In the genomic region with DNA sequence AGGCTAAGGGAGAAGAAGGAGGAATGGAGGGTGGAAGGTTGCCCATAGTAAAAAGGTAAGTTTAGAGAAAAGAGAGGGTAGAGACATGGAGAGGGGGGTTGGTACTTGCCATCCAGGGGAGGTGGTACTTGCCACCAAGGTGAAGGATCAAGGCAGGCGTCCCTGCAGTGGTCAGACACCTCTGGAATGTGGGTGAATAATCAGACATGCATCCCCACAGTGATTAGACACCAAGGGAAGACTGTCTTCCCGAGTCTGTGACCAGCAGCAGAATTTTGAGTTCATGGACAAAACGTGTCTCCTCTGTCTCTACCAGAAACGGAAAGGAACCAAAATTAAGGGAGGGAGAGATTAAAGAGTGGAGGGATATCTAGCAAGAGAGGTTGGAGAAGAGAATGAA, we compare ENCODE assay signal across 23 cellular contexts. TPM values are rescaled to one million over a fixed set of nuclear protein-coding genes. Genes with fewer than 3 reads are reported as not detected.
"Had no signal": no experiment of that assay in that cellular context is flagged by ENCODE, and none has a peak within 500 bp of the region (broad histone marks: within the 10 kb centered on the region; RNA-seq: fewer than 3 reads in every experiment).

No MANE protein-coding gene starts in this region.

- H3K4me3 Mint-ChIP-seq: activated naive CD8-positive, alpha-beta T cell treated with anti-CD3 and anti-CD28 coated beads for 36 hours; brain; natural killer cell; stimulated activated effector memory CD8-positive, alpha-beta T cell treated with anti-CD3 and anti-CD28 coated beads, Interleukin-12 subunit alpha, Interleukin-12 subunit beta, amount 100 ng/mL, for 72 hours had no signal

- H3K4me1 Mint-ChIP-seq: activated naive CD8-positive, alpha-beta T cell treated with anti-CD3 and anti-CD28 coated beads for 36 hours; natural killer cell; stimulated activated effector memory CD8-positive, alpha-beta T cell treated with anti-CD3 and anti-CD28 coated beads, Interleukin-12 subunit alpha, Interleukin-12 subunit beta, amount 100 ng/mL, for 72 hours had no signal

- FAIRE-seq: colon, endometrium, small intestine had no signal

- H3K27ac ChIP-seq: gastroesophageal sphincter, heart right ventricle, ovary, psoas muscle, testis, upper lobe of right lung, VCaP had no signal

- H3K36me3 Mint-ChIP-seq: activated naive CD8-positive, alpha-beta T cell treated with anti-CD3 and anti-CD28 coated beads for 36 hours; brain; natural killer cell; stimulated activated effector memory CD8-positive, alpha-beta T cell treated with anti-CD3 and anti-CD28 coated beads, Interleukin-12 subunit alpha, Interleukin-12 subunit beta, amount 100 ng/mL, for 72 hours had no signal

- H3K4me3 ChIP-seq: gastroesophageal sphincter, heart right ventricle, ovary, psoas muscle, testis, upper lobe of right lung had no signal

- DNase-seq: activated CD4-positive, alpha-beta T cell treated with anti-CD3 and anti-CD28 coated beads, Interleukin-2, amount 50 U/mL, for 1 hour; activated CD4-positive, CD25-positive, alpha-beta regulatory T cell treated with anti-CD3 and anti-CD28 coated beads, Interleukin-2, amount 50 U/mL, for 72 hours; activated CD8-positive, alpha-beta memory T cell treated with anti-CD3 and anti-CD28 coated beads for 24 hours; activated naive CD8-positive, alpha-beta T cell treated with anti-CD3 and anti-CD28 coated beads for 36 hours; central memory CD4-positive, alpha-beta T cell; heart right ventricle; mesendoderm; natural killer cell; ovary; psoas muscle; right cardiac atrium; small intestine; stimulated activated CD4-positive, alpha-beta T cell treated with anti-CD3 and anti-CD28 coated beads, Interleukin-4, amount 100 ng/mL, for 24 hours; T-helper 2 cell; testis; upper lobe of right lung had no signal

- H3K9me3 Mint-ChIP-seq: activated naive CD8-positive, alpha-beta T cell treated with anti-CD3 and anti-CD28 coated beads for 36 hours; natural killer cell; stimulated activated effector memory CD8-positive, alpha-beta T cell treated with anti-CD3 and anti-CD28 coated beads, Interleukin-12 subunit alpha, Interleukin-12 subunit beta, amount 100 ng/mL, for 72 hours had no signal

- H3K9me3 ChIP-seq: gastroesophageal sphincter, heart right ventricle, ovary, psoas muscle, testis, upper lobe of right lung had no signal

- H3K27ac Mint-ChIP-seq: activated naive CD8-positive, alpha-beta T cell treated with anti-CD3 and anti-CD28 coated beads for 36 hours; brain; natural killer cell; stimulated activated effector memory CD8-positive, alpha-beta T cell treated with anti-CD3 and anti-CD28 coated beads, Interleukin-12 subunit alpha, Interleukin-12 subunit beta, amount 100 ng/mL, for 72 hours had no signal

- H3K4me1 ChIP-seq: gastroesophageal sphincter, testis, upper lobe of right lung had no signal

- H3K27me3 ChIP-seq: ovary, testis, upper lobe of right lung had no signal

- H3K36me3 ChIP-seq: gastroesophageal sphincter, heart right ventricle, ovary, upper lobe of right lung had no signal

RNA-seq across cellular contexts. Expression of gene IGFL1, which starts 27.1 kb away (rescaled TPM):
- total RNA-seq: activated naive CD8-positive, alpha-beta T cell treated with anti-CD3 and anti-CD28 coated beads for 36 hours; heart right ventricle; liver; natural killer cell; ovary; psoas muscle; right cardiac atrium; upper lobe of right lung had no signal
- polyA plus RNA-seq: heart right ventricle, liver, ovary, psoas muscle, right cardiac atrium, small intestine had no signal

RNA-seq across cellular contexts. Expression of gene IGFL2, which starts 54.4 kb away (rescaled TPM):
- total RNA-seq: activated naive CD8-positive, alpha-beta T cell treated with anti-CD3 and anti-CD28 coated beads for 36 hours; gastroesophageal sphincter; natural killer cell; psoas muscle; upper lobe of right lung had no signal
- polyA plus RNA-seq: heart right ventricle, liver, ovary, psoas muscle had no signal
